10 cellular contexts compared by ENCODE assay signal in genomic region chr14:95998656-95999055, GRCh38. TPM values are rescaled to one million over a fixed set of nuclear protein-coding genes. Genes with fewer than 3 reads are reported as not detected.
DNase-seq lines count a peak whose midpoint lies in the region; ATAC-seq, FAIRE-seq and TF ChIP-seq lines count a peak whose summit lies in the region.
"Had no signal": no experiment of that assay in that cellular context is flagged by ENCODE, and none has a peak within 500 bp of the region (broad histone marks: within the 10 kb centered on the region; RNA-seq: fewer than 3 reads in every experiment).

No MANE protein-coding gene starts in this region.

- TF ChIP-seq CTCF in D721Med (IDR thresholded peaks at IDR 0.05; ENCODE audit: insufficient read depth, missing control alignments) (peak; percentile 74), brain (conservative IDR thresholded peaks at IDR 0.05) (peak; percentile 72 to 76)

- H3K9me3 Mint-ChIP-seq in brain, result peaks cover 11 to 12% (median 11%) of the 10 kb centered on the region in 5 experiments

- ATAC-seq in HG03354 (IDR thresholded peaks at IDR 0.05; ENCODE audit: poor library complexity, severe bottlenecking, unreplicated experiment) (no peak), HG03571 (IDR thresholded peaks at IDR 0.05; ENCODE audit: unreplicated experiment) (no peak), GM21526 (IDR thresholded peaks at IDR 0.05; ENCODE audit: low FRiP score, unreplicated experiment) (no peak)
- ATAC-seq: naive thymus-derived CD4-positive, alpha-beta T cell had no signal

- peaks cover 27% of the 10 kb centered on the region for H3K27me3 Mint-ChIP-seq in brain

- H3K4me1 Mint-ChIP-seq in brain, result peaks cover 32% of the 10 kb centered on the region
- H3K4me1 Mint-ChIP-seq: naive thymus-derived CD4-positive, alpha-beta T cell had no signal

- peaks cover 6% of the 10 kb centered on the region for H3K36me3 Mint-ChIP-seq in brain

- FAIRE-seq in D721Med (lab: Jason Lieb, UNC), result peak; percentile 95

- no peak overlapping the region for H3K4me3 Mint-ChIP-seq in brain
- H3K4me3 Mint-ChIP-seq: naive thymus-derived CD4-positive, alpha-beta T cell had no signal

- DNase-seq in D721Med (ENCODE audit: insufficient read length, low spot score) (no peak), NCI-H1092 (lab: John Stamatoyannopoulos, UW) (peak; percentile 7), medulla oblongata (ENCODE audit: extremely low spot score) (peak; percentile 11)
- DNase-seq in stimulated activated CD4-positive, alpha-beta T cell treated with anti-CD3 and anti-CD28 coated beads, Interleukin-1b, Interleukin-23, amount 100 ng/mL, for 48 hours, result no peak
- DNase-seq: NCI-H226 had no signal

- H3K27ac Mint-ChIP-seq in brain, result no peak overlapping the region
- H3K27ac Mint-ChIP-seq: naive thymus-derived CD4-positive, alpha-beta T cell had no signal

RNA-seq across cellular contexts. Expression of gene C14orf132, which starts 40.5 kb away (rescaled TPM):
- 69.2 TPM for polyA plus RNA-seq in brain (ENCODE audit: insufficient read depth, low read depth, low replicate concordance)

Comparison
In these comparisons a context has a peak if more than half of its experiments do, and no peak if none do; other contexts are left out.
1. DNase-seq: peak in NCI-H1092 (single experiment) and medulla oblongata (single experiment); none in D721Med (single experiment) and stimulated activated CD4-positive, alpha-beta T cell treated with anti-CD3 and anti-CD28 coated beads, Interleukin-1b, Interleukin-23, amount 100 ng/mL, for 48 hours (single experiment).